ENCODE assay signal across 12 cellular contexts in genomic region chr12:62261876-62262275, GRCh38. TPM values are rescaled to one million over a fixed set of nuclear protein-coding genes. Genes with fewer than 3 reads are reported as not detected.
DNase-seq lines count a peak whose midpoint lies in the region; ATAC-seq and TF ChIP-seq lines count a peak whose summit lies in the region.
"Had no signal": no experiment of that assay in that cellular context is flagged by ENCODE, and none has a peak within 500 bp of the region (broad histone marks: within the 10 kb centered on the region; RNA-seq: fewer than 3 reads in every experiment).

No MANE protein-coding gene starts in this region.

- POLR2A ChIA-PET in Caco-2 (lab: Charles Lee), result no interaction called here

- intact Hi-C loops in Caco-2 (cut with micrococcal nuclease; ENCODE audit: unreplicated experiment), result loop anchor here (1.0 to 10.0 kb wide), 2 partner anchors 173 to 203 kb away; partner anchors contain the start of gene MON2
- intact Hi-C loops in dendritic cell treated with granulocyte-macrophage colony-stimulating factor and Interleukin-4, amounts not matched to agents 40 ng/mL and 50 ng/mL, for 4 days (cut with micrococcal nuclease), result loop anchor here (2.0 to 10.0 kb wide), 3 partner anchors 35 to 63 kb away; no protein-coding TSS in a partner anchor

- peaks cover 65% of the 10 kb centered on the region for H3K79me2 ChIP-seq in neural progenitor cell (ENCODE audit: low read depth)

- ATAC-seq in GM19455 (IDR thresholded peaks at IDR 0.05; ENCODE audit: unreplicated experiment), result no peak
- no peak for ATAC-seq in HG03520 (IDR thresholded peaks at IDR 0.05; ENCODE audit: unreplicated experiment)
- no peak for ATAC-seq in HG03565 (IDR thresholded peaks at IDR 0.05; ENCODE audit: unreplicated experiment)
- ATAC-seq: left lobe of liver had no signal

- H3K27ac Mint-ChIP-seq in Caco-2 (ENCODE audit: unreplicated experiment) (no peak overlapping the region), neural progenitor cell (no peak overlapping the region)
- peak overlapping the region; percentile 58 for H3K27ac Mint-ChIP-seq in dendritic cell treated with granulocyte-macrophage colony-stimulating factor and Interleukin-4, amounts not matched to agents 40 ng/mL and 50 ng/mL, for 4 days

- no peaks in the 10 kb centered on the region; the same call in 1 of the 2 replicates for H3K4me1 ChIP-seq in Caco-2
- peaks cover 12% of the 10 kb centered on the region for H3K4me1 ChIP-seq in neural progenitor cell

- no peak overlapping the region for H3K27ac ChIP-seq in neural progenitor cell

- TF ChIP-seq CTCF in Caco-2 (IDR thresholded peaks at IDR 0.05; ENCODE audit: insufficient read depth in 1 of 2, low read depth in 1 of 2, low read length in 1 of 2, severe bottlenecking in 1 of 2, unreplicated experiment in 1 of 2), result no peak
- no peak for TF ChIP-seq CTCF in neural progenitor cell (IDR thresholded peaks at IDR 0.05)

- H3K36me3 Mint-ChIP-seq in Caco-2 (ENCODE audit: insufficient read depth, unreplicated experiment), result peaks cover 16% of the 10 kb centered on the region
- H3K36me3 Mint-ChIP-seq in dendritic cell treated with granulocyte-macrophage colony-stimulating factor and Interleukin-4, amounts not matched to agents 40 ng/mL and 50 ng/mL, for 4 days (ENCODE audit: low read depth), result peaks cover 23% of the 10 kb centered on the region
- no peaks in the 10 kb centered on the region for H3K36me3 Mint-ChIP-seq in neural progenitor cell

- no peaks in the 10 kb centered on the region for H3K36me3 ChIP-seq in Caco-2 (ENCODE audit: control insufficient read depth, insufficient read depth, low read length)
- H3K36me3 ChIP-seq in MG63, result peaks cover 4% of the 10 kb centered on the region
- no peaks in the 10 kb centered on the region for H3K36me3 ChIP-seq in neural progenitor cell

- CTCF ChIA-PET in Caco-2 (lab: Charles Lee), result no interaction called here

- H2AFZ ChIP-seq in neural progenitor cell (replicated peaks), result no peak overlapping the region

- H3K9me3 ChIP-seq in Caco-2 (no peaks in the 10 kb centered on the region), MG63 (no peaks in the 10 kb centered on the region; the same call in 1 of the 2 replicates), neural progenitor cell (ENCODE audit: low read depth) (no peaks in the 10 kb centered on the region)

- H3K4me3 ChIP-seq in Caco-2 (ENCODE audit: low read depth, low read length) (no peak overlapping the region; the same call in 1 of the 2 replicates), MG63 (peak overlapping the region; percentile 89), neural progenitor cell (peak overlapping the region; percentile 100)

- H3K4me3 Mint-ChIP-seq in Caco-2 (ENCODE audit: unreplicated experiment), result peak overlapping the region; percentile 82
- peak overlapping the region; percentile 61 for H3K4me3 Mint-ChIP-seq in dendritic cell treated with granulocyte-macrophage colony-stimulating factor and Interleukin-4, amounts not matched to agents 40 ng/mL and 50 ng/mL, for 4 days
- H3K4me3 Mint-ChIP-seq in neural progenitor cell, result peak overlapping the region; percentile 99

- H3K27me3 ChIP-seq in Caco-2 (replicated peaks; ENCODE audit: control insufficient read depth, insufficient read depth, low read length), result no peaks in the 10 kb centered on the region
- H3K27me3 ChIP-seq in MG63, result no peaks in the 10 kb centered on the region
- H3K27me3 ChIP-seq in neural progenitor cell, result no peaks in the 10 kb centered on the region

- H3K4me2 ChIP-seq in neural progenitor cell, result peak overlapping the region; percentile 90

- peaks cover 9% of the 10 kb centered on the region for H3F3A ChIP-seq in neural progenitor cell (ENCODE audit: low read depth)

- H4K20me1 ChIP-seq in neural progenitor cell (ENCODE audit: low read depth), result peaks cover 18% of the 10 kb centered on the region

- H3K4me1 Mint-ChIP-seq in Caco-2 (ENCODE audit: low read depth, unreplicated experiment) (peaks cover 1% of the 10 kb centered on the region), neural progenitor cell (peaks cover 17% of the 10 kb centered on the region)
- peaks cover 46% of the 10 kb centered on the region for H3K4me1 Mint-ChIP-seq in dendritic cell treated with granulocyte-macrophage colony-stimulating factor and Interleukin-4, amounts not matched to agents 40 ng/mL and 50 ng/mL, for 4 days (ENCODE audit: low read depth)

- H3K27me3 Mint-ChIP-seq in Caco-2 (ENCODE audit: insufficient read depth, unreplicated experiment), result no peaks in the 10 kb centered on the region
- no peaks in the 10 kb centered on the region for H3K27me3 Mint-ChIP-seq in dendritic cell treated with granulocyte-macrophage colony-stimulating factor and Interleukin-4, amounts not matched to agents 40 ng/mL and 50 ng/mL, for 4 days
- no peaks in the 10 kb centered on the region for H3K27me3 Mint-ChIP-seq in neural progenitor cell (ENCODE audit: insufficient read depth, low read depth)

- H3K9ac ChIP-seq in neural progenitor cell, result no peak overlapping the region

- H3K9me3 Mint-ChIP-seq in Caco-2 (ENCODE audit: unreplicated experiment) (no peaks in the 10 kb centered on the region), neural progenitor cell (no peaks in the 10 kb centered on the region)
- H3K9me3 Mint-ChIP-seq in dendritic cell treated with granulocyte-macrophage colony-stimulating factor and Interleukin-4, amounts not matched to agents 40 ng/mL and 50 ng/mL, for 4 days, result no peaks in the 10 kb centered on the region

- DNase-seq in Caco-2, result no peak
- DNase-seq in MG63, result no peak
- no peak for DNase-seq in neural progenitor cell (ENCODE audit: low spot score)
- DNase-seq in effector CD8-positive, alpha-beta T cell (lab: John Stamatoyannopoulos, UW), result no peak
- DNase-seq: central memory CD4-positive, alpha-beta T cell; NCI-H187; T1000 had no signal

- no TSS peak for BruUV-seq in Caco-2 (replicated peaks; lab: Mats Ljungman, UMichigan)

RNA-seq across cellular contexts. Expression of gene USP15, which starts 1.7 kb away (rescaled TPM):
- total RNA-seq in Caco-2 (2022) (42.9 and 43.5 TPM in 2 replicates), neural progenitor cell (ENCODE audit: low replicate concordance) (29.6 and 36.0 TPM in 2 replicates)
- total RNA-seq in MG63 (2014; rRNA removed; shearing (Covaris generic); ENCODE audit: low replicate concordance), result 9.7 and 54.7 TPM in 2 replicates
